Comparison of ENCODE assay signal across 9 cellular contexts in genomic region chr19:11373166-11373884, GRCh38.
DNase-seq lines count a peak whose midpoint lies in the region; ATAC-seq and TF ChIP-seq lines count a peak whose summit lies in the region.
"Had no signal": no experiment of that assay in that cellular context is flagged by ENCODE, and none has a peak within 500 bp of the region (broad histone marks: within the 10 kb centered on the region; RNA-seq: fewer than 3 reads in every experiment).

No MANE protein-coding gene starts in this region.

- no peak for TF ChIP-seq CTCF in AG10803 (conservative IDR thresholded peaks at IDR 0.05; ENCODE audit: low read length)
- TF ChIP-seq CTCF in HL-60 (IDR thresholded peaks at IDR 0.05; ENCODE audit: insufficient read depth, low read length), result no peak

- H3K27me3 ChIP-seq in HL-60 (ENCODE audit: insufficient read depth, poor library complexity, severe bottlenecking), result no peaks in the 10 kb centered on the region

- intact Hi-C loops in head of caudate nucleus (cut with DNase I), result loop anchor here (5.0 kb wide), 1 partner anchor 109 kb away; the partner anchor contains the start of gene ELAVL3

- ATAC-seq in GM19328 (IDR thresholded peaks at IDR 0.05; ENCODE audit: unreplicated experiment) (no peak), HG02798 (IDR thresholded peaks at IDR 0.05; ENCODE audit: poor library complexity, unreplicated experiment) (no peak)
- ATAC-seq: right cardiac atrium had no signal

- DNase-seq in AG10803 (ENCODE audit: low read depth) (peak; percentile 6), HL-60 (ENCODE audit: low read depth in 1 of 2, low spot score in 1 of 2) (peak in 1 of 2 experiments; percentile 71), NCI-H774 (lab: John Stamatoyannopoulos, UW) (peak; percentile 81), head of caudate nucleus (peak; percentile 69 to 98 (median 89)), activated T-cell treated with anti-CD3 and anti-CD28 coated beads for 4 hours (no peak)
- no peak for DNase-seq in activated naive CD4-positive, alpha-beta T cell treated with Interleukin-2 at 50 U/mL for 16 hours

- H3K27ac ChIP-seq in HL-60 (replicated peaks), result peak overlapping the region; percentile 95

- H3K4me3 ChIP-seq in AG10803 (ENCODE audit: low read length), result no peak overlapping the region
- H3K4me3 ChIP-seq in HL-60 (replicated peaks; ENCODE audit: insufficient read depth, low read length), result peak overlapping the region; percentile 56; the same call in 1 of the 2 replicates

Comparison
In these comparisons a context has a peak if more than half of its experiments do, and no peak if none do; other contexts are left out.
1. DNase-seq: peak in AG10803 (single experiment), NCI-H774 (single experiment) and head of caudate nucleus (42 of 42); none in activated naive CD4-positive, alpha-beta T cell treated with Interleukin-2 at 50 U/mL for 16 hours (single experiment) and activated T-cell treated with anti-CD3 and anti-CD28 coated beads for 4 hours (single experiment).